In the genomic region with DNA sequence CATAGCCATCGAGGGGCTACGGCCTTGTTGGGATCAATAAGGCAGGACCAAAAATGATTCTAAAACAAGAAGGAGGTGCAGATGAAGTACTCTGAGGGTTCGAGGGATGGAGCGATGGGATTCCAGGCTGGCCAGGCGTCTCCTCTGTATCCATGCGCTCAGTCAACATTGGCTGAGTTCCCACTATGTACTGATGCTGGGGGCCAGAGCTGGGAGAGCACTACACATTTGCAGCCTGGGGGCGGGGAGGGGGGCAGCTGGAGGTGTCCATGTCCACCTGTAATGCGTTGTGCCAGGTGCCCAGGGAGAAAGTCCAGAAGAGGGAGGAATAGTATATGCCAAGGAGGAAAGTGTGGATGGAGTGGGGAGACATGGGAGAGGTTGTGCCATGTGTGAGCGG, we compare ENCODE assay signal across 20 cellular contexts.
DNase-seq lines count a peak whose midpoint lies in the region; ATAC-seq and TF ChIP-seq lines count a peak whose summit lies in the region.
"Had no signal": no experiment of that assay in that cellular context is flagged by ENCODE, and none has a peak within 500 bp of the region (broad histone marks: within the 10 kb centered on the region; RNA-seq: fewer than 3 reads in every experiment).

No MANE protein-coding gene starts in this region.

- no peaks in the 10 kb centered on the region for H3K9me2 ChIP-seq in PC-3 (replicated peaks; ENCODE audit: low read length)

- H3K79me2 ChIP-seq in PC-3 (ENCODE audit: low read length) = peaks cover 62% of the 10 kb centered on the region
- H3K79me2 ChIP-seq in fibroblast of lung (ENCODE audit: control insufficient read depth, insufficient read depth, low read length) = peaks cover 73% of the 10 kb centered on the region
- H3K79me2 ChIP-seq: parathyroid adenoma had no signal

- no peaks in the 10 kb centered on the region for H3K9me3 Mint-ChIP-seq in activated naive CD8-positive, alpha-beta T cell (ENCODE audit: low read depth)
- H3K9me3 Mint-ChIP-seq in activated naive CD8-positive, alpha-beta T cell treated with anti-CD3 and anti-CD28 coated beads for 36 hours = no peaks in the 10 kb centered on the region
- H3K9me3 Mint-ChIP-seq in type B pancreatic cell = no peaks in the 10 kb centered on the region
- H3K9me3 Mint-ChIP-seq: H9 had no signal

- H3K4me3 ChIP-seq in PC-3 (ENCODE audit: low read length) (no peak overlapping the region), fibroblast of lung (replicated peaks in 1 of 4; ENCODE audit: control extremely low read depth in 1 of 4, insufficient read depth in 1 of 4, low read depth in 3 of 4, low read length in 4 of 4) (no peak overlapping the region)
- H3K4me3 ChIP-seq: BLaER1, Peyer's patch had no signal

- H3K27ac Mint-ChIP-seq in activated naive CD8-positive, alpha-beta T cell = peak overlapping the region; percentile 24
- no peak overlapping the region for H3K27ac Mint-ChIP-seq in activated naive CD8-positive, alpha-beta T cell treated with anti-CD3 and anti-CD28 coated beads for 36 hours
- H3K27ac Mint-ChIP-seq in type B pancreatic cell = peak overlapping the region; percentile 53

- H3K36me3 Mint-ChIP-seq in activated naive CD8-positive, alpha-beta T cell = peaks cover 6% of the 10 kb centered on the region
- H3K36me3 Mint-ChIP-seq in activated naive CD8-positive, alpha-beta T cell treated with anti-CD3 and anti-CD28 coated beads for 36 hours = peaks cover 18% of the 10 kb centered on the region
- peaks cover 49% of the 10 kb centered on the region for H3K36me3 Mint-ChIP-seq in type B pancreatic cell

- intact Hi-C loops in PC-3 (cut with micrococcal nuclease) = no loop called here

- no TSS peak for BruUV-seq in PC-3 (replicated peaks; lab: Mats Ljungman, UMichigan)

- no peak for ATAC-seq in PC-3
- ATAC-seq: left ventricle myocardium superior had no signal

- H3K4me1 Mint-ChIP-seq in activated naive CD8-positive, alpha-beta T cell (ENCODE audit: low read depth) = peaks cover 32% of the 10 kb centered on the region
- peaks cover 28% of the 10 kb centered on the region for H3K4me1 Mint-ChIP-seq in activated naive CD8-positive, alpha-beta T cell treated with anti-CD3 and anti-CD28 coated beads for 36 hours
- H3K4me1 Mint-ChIP-seq in type B pancreatic cell (ENCODE audit: unreplicated experiment) = peaks cover 72% of the 10 kb centered on the region

- DNase-seq in activated naive CD8-positive, alpha-beta T cell treated with anti-CD3 and anti-CD28 coated beads for 36 hours = no peak
- no peak for DNase-seq in PC-3
- no peak for DNase-seq in fibroblast of lung (ENCODE audit: low read depth in 2 of 2)
- no peak for DNase-seq in type B pancreatic cell (ENCODE audit: extremely low spot score, unreplicated experiment)
- no peak for DNase-seq in DMS79 (lab: John Stamatoyannopoulos, UW)
- no peak for DNase-seq in AG20443 (ENCODE audit: low spot score)
- no peak for DNase-seq in NCI-H146 treated with DMSO at 0.1 percent for 48 hours (lab: John Stamatoyannopoulos, UW; ENCODE audit: unreplicated experiment)
- DNase-seq: caudate nucleus; H9; Kasumi-1; left ventricle myocardium superior; NCI-H1105 treated with DMSO at 0.1 percent for 48 hours; NCI-H748 treated with DMSO at 0.1 percent for 48 hours; stimulated activated CD4-positive, alpha-beta T cell treated with anti-CD3 and anti-CD28 coated beads, Interleukin-4, amount 100 ng/mL, for 24 hours; stimulated activated CD8-positive, alpha-beta memory T cell treated with anti-CD3 and anti-CD28 coated beads, Interleukin-4, amount 100 ng/mL, for 48 hours; WERI-Rb-1 had no signal

- peak overlapping the region; percentile 93 for H3K27ac ChIP-seq in PC-3 (ENCODE audit: low read length)
- H3K27ac ChIP-seq in fibroblast of lung (ENCODE audit: insufficient read depth, low read length) = peak overlapping the region; percentile 40
- H3K27ac ChIP-seq: BLaER1, parathyroid adenoma, Peyer's patch, WERI-Rb-1 had no signal

- CTCF ChIA-PET in PC-3 (lab: Charles Lee) = no interaction called here

- H4K20me1 ChIP-seq in PC-3 (ENCODE audit: low read length) (no peaks in the 10 kb centered on the region), fibroblast of lung (ENCODE audit: control insufficient read depth, extremely low read depth, insufficient read depth, low read length) (no peaks in the 10 kb centered on the region)

- no peak overlapping the region for H3K4me3 Mint-ChIP-seq in activated naive CD8-positive, alpha-beta T cell
- no peak overlapping the region for H3K4me3 Mint-ChIP-seq in activated naive CD8-positive, alpha-beta T cell treated with anti-CD3 and anti-CD28 coated beads for 36 hours
- H3K4me3 Mint-ChIP-seq in type B pancreatic cell = no peak overlapping the region
- H3K4me3 Mint-ChIP-seq: H9 had no signal

- peaks cover 75% of the 10 kb centered on the region for H3K36me3 ChIP-seq in PC-3 (ENCODE audit: low read depth, low read length)
- H3K36me3 ChIP-seq in fibroblast of lung (ENCODE audit: control insufficient read depth, insufficient read depth, low read length) = peaks cover 52% of the 10 kb centered on the region
- H3K36me3 ChIP-seq: WERI-Rb-1 had no signal

- peaks cover 11% of the 10 kb centered on the region for H3F3A ChIP-seq in PC-3 (ENCODE audit: low read length, unreplicated experiment)

- H3K27me3 Mint-ChIP-seq in activated naive CD8-positive, alpha-beta T cell = no peaks in the 10 kb centered on the region
- H3K27me3 Mint-ChIP-seq in activated naive CD8-positive, alpha-beta T cell treated with anti-CD3 and anti-CD28 coated beads for 36 hours = no peaks in the 10 kb centered on the region
- peaks cover 3% of the 10 kb centered on the region for H3K27me3 Mint-ChIP-seq in type B pancreatic cell

- H3K9me3 ChIP-seq in PC-3 (ENCODE audit: low read length) = no peaks in the 10 kb centered on the region
- H3K9me3 ChIP-seq in fibroblast of lung (ENCODE audit: control insufficient read depth, insufficient read depth, low read depth, low read length) = no peaks in the 10 kb centered on the region
- H3K9me3 ChIP-seq: BLaER1, Peyer's patch had no signal

- H3K4me1 ChIP-seq in PC-3 (ENCODE audit: insufficient read depth, low read length) = peaks cover 64% of the 10 kb centered on the region
- H3K4me1 ChIP-seq in fibroblast of lung (ENCODE audit: control insufficient read depth, extremely low read depth, insufficient read depth, low read length) = peaks cover 80% of the 10 kb centered on the region

- POLR2A ChIA-PET in PC-3 (lab: Charles Lee; ENCODE audit: unreplicated experiment) = no interaction called here

- H3K9ac ChIP-seq in PC-3 (ENCODE audit: low read length) (no peak overlapping the region), fibroblast of lung (ENCODE audit: insufficient read depth, low read length) (no peak overlapping the region)
- H3K9ac ChIP-seq: BLaER1, parathyroid adenoma had no signal

- H2AFZ ChIP-seq in PC-3 (ENCODE audit: low read length) (no peak overlapping the region), fibroblast of lung (ENCODE audit: low read length) (no peak overlapping the region)
- H2AFZ ChIP-seq: parathyroid adenoma had no signal

- no peak overlapping the region for H3K4me2 ChIP-seq in PC-3 (ENCODE audit: low read length)
- no peak overlapping the region for H3K4me2 ChIP-seq in fibroblast of lung (ENCODE audit: extremely low read depth, insufficient read depth, low read length)
- H3K4me2 ChIP-seq: BLaER1 had no signal

- TF ChIP-seq CTCF in PC-3 (conservative IDR thresholded peaks at IDR 0.05; ENCODE audit: low read depth, low read length) (no peak), fibroblast of lung (conservative IDR thresholded peaks at IDR 0.05 in 1 of 2, IDR thresholded peaks at IDR 0.05 in 1 of 2; ENCODE audit: low read depth in 1 of 2, low read length in 2 of 2) (no peak), type B pancreatic cell (conservative IDR thresholded peaks at IDR 0.05) (no peak)

- H3K27me3 ChIP-seq in PC-3 (ENCODE audit: low read length) (no peaks in the 10 kb centered on the region), fibroblast of lung (ENCODE audit: control insufficient read depth, insufficient read depth, low read length) (no peaks in the 10 kb centered on the region)
- H3K27me3 ChIP-seq: BLaER1, Peyer's patch had no signal
